ENCODE assay signal across 24 cellular contexts in the genomic region with DNA sequence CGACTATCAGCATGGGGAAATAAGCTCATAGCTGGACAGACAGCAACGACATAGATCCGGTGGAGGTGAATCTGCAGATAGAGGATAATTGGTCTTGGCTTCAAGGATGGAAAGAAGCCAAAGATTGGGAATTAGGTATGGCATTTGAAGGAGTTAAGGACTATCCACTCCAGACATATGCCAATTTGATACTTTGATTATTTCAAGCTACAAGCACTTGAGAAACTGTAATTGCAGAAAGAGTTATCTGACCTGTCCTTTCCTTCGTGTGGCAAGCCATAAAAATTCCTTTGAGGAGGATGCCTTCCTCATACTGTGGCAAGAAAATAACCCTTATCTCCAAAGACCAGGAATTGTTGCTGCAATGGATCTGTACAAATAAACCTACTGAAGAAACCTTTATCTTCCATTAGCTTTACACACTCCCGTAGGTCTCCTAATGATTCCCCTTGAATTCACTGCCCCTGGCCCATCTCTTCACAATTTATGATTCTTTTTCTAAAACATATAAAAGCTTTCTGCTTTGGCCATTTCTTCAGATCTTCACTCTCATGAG.
"Had no signal": no experiment of that assay in that cellular context is flagged by ENCODE, and none has a peak within 500 bp of the region (broad histone marks: within the 10 kb centered on the region; RNA-seq: fewer than 3 reads in every experiment).

No MANE protein-coding gene starts in this region.

- DNase-seq: activated CD4-positive, alpha-beta memory T cell treated with anti-CD3 and anti-CD28 coated beads for 36 hours; activated CD4-positive, alpha-beta T cell treated with anti-CD3 and anti-CD28 coated beads for 4 hours; activated CD4-positive, CD25-positive, alpha-beta regulatory T cell; activated gamma-delta T cell; amygdala; cortex of kidney; endodermal cell; esophagus squamous epithelium; head of caudate nucleus; left colon; naive thymus-derived CD4-positive, alpha-beta T cell; occipital lobe; sigmoid colon; stimulated activated CD4-positive, alpha-beta T cell treated with anti-CD3 and anti-CD28 coated beads, Interleukin-4, amount 100 ng/mL, for 1 hour; stimulated activated naive CD8-positive, alpha-beta T cell treated with anti-CD3 and anti-CD28 coated beads, Interleukin-15, Interleukin-2, amounts not matched to agents 100 U/mL and 50 U/mL, for 24 hours; T1000 had no signal

- H3K4me3 ChIP-seq: esophagus squamous epithelium, gastroesophageal sphincter, sigmoid colon, upper lobe of right lung had no signal

- ATAC-seq: activated naive CD4-positive, alpha-beta T cell treated with anti-CD3 and anti-CD28 coated beads, Interleukin-2, amount 50 U/mL, for 72 hours; gastroesophageal sphincter; left colon; naive thymus-derived CD4-positive, alpha-beta T cell; stimulated activated naive CD8-positive, alpha-beta T cell treated with anti-CD3 and anti-CD28 coated beads, Interleukin-15, Interleukin-2, amounts not matched to agents 100 U/mL and 50 U/mL, for 24 hours; upper lobe of right lung had no signal

- H3K9me3 Mint-ChIP-seq: memory B cell; T-helper 1 cell treated with Interleukin-12 subunit alpha and Interleukin-12 subunit beta and Interleukin-4 antibody, amounts not matched to agents 30 μg/mL and 1 μg/mL, for 36 hours had no signal

- H3K9me3 ChIP-seq: esophagus squamous epithelium, gastroesophageal sphincter, sigmoid colon, upper lobe of right lung had no signal

- H3K4me3 Mint-ChIP-seq: activated CD4-positive, alpha-beta memory T cell treated with anti-CD3 and anti-CD28 coated beads for 36 hours; activated T-helper 1 cell treated with anti-CD3 and anti-CD28 coated beads, Interleukin-12 subunit alpha, Interleukin-12 subunit beta, Interleukin-2, Interleukin-4 antibody, amounts not matched to agents 30 ng/mL and 10 ng/mL and 1 ng/mL, durations not matched to agents 14 hours and 24 hours and 36 hours; endodermal cell; memory B cell; neural crest cell; T-helper 1 cell treated with Interleukin-12 subunit alpha and Interleukin-12 subunit beta and Interleukin-4 antibody, amounts not matched to agents 30 μg/mL and 1 μg/mL, for 36 hours had no signal

- H3K36me3 ChIP-seq: esophagus squamous epithelium, gastroesophageal sphincter, sigmoid colon, upper lobe of right lung had no signal

- H3K4me1 Mint-ChIP-seq: neural crest cell had no signal

- H3K4me1 ChIP-seq: gastroesophageal sphincter, upper lobe of right lung had no signal

- H3K27ac ChIP-seq: esophagus squamous epithelium, gastroesophageal sphincter, sigmoid colon, upper lobe of right lung had no signal

- FAIRE-seq: islet of Langerhans had no signal

- H3K27ac Mint-ChIP-seq: activated CD4-positive, alpha-beta memory T cell treated with anti-CD3 and anti-CD28 coated beads for 36 hours; activated T-helper 1 cell treated with anti-CD3 and anti-CD28 coated beads, Interleukin-12 subunit alpha, Interleukin-12 subunit beta, Interleukin-2, Interleukin-4 antibody, amounts not matched to agents 30 ng/mL and 10 ng/mL and 1 ng/mL, durations not matched to agents 14 hours and 24 hours and 36 hours; endodermal cell; memory B cell; T-helper 1 cell treated with Interleukin-12 subunit alpha and Interleukin-12 subunit beta and Interleukin-4 antibody, amounts not matched to agents 30 μg/mL and 1 μg/mL, for 36 hours had no signal

- H3K27me3 ChIP-seq: esophagus squamous epithelium, gastroesophageal sphincter, sigmoid colon, upper lobe of right lung had no signal

- H3K27me3 Mint-ChIP-seq: activated CD4-positive, alpha-beta memory T cell treated with anti-CD3 and anti-CD28 coated beads for 36 hours; memory B cell; naive thymus-derived CD4-positive, alpha-beta T cell had no signal
